ENCODE assay signal across 8 cellular contexts in the genomic region with DNA sequence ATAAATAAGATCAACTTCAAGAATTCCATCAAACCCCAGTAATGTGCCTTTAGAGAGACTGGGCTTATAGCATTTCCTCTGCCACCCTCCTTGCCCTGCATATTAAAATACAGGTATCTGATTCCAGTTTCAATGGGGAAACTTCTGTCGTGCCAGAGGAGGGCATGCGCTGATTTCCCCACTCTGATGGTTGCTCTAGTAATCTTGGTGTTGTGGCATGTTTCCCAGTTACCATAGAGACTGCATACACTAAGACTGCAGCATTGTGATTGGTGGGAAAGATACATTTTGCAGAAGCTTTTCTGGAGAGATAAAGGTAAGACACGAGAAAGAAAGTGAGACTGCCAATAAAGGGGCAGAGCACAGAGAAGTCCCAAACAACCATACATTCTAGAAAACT.
DNase-seq lines count a peak whose midpoint lies in the region; ATAC-seq, FAIRE-seq and TF ChIP-seq lines count a peak whose summit lies in the region.

No MANE protein-coding gene starts in this region.

- H3K36me3 ChIP-seq in GM23338 (ENCODE audit: insufficient read depth) (no peaks in the 10 kb centered on the region), hepatocyte (replicated peaks; ENCODE audit: insufficient read depth, low read depth) (no peaks in the 10 kb centered on the region)

- H4K20me1 ChIP-seq in GM23338 (replicated peaks; ENCODE audit: insufficient read depth) (no peaks in the 10 kb centered on the region), hepatocyte (ENCODE audit: insufficient read depth, poor library complexity, severe bottlenecking) (no peaks in the 10 kb centered on the region)

- no peak for FAIRE-seq in RCC 7860 (lab: Jason Lieb, UNC)

- H3K4me3 ChIP-seq in GM23338: no peak overlapping the region
- no peak overlapping the region for H3K4me3 ChIP-seq in hepatocyte

- H3K27ac Mint-ChIP-seq in GM23338: no peak overlapping the region
- H3K27ac Mint-ChIP-seq in type B pancreatic cell: no peak overlapping the region

- no peak overlapping the region for H3K27ac ChIP-seq in GM23338 (ENCODE audit: low read depth)
- H3K27ac ChIP-seq in RWPE1: no peak overlapping the region
- peak overlapping the region; percentile 16 for H3K27ac ChIP-seq in hepatocyte

- DNase-seq in ELF-1 (ENCODE audit: low read depth, low spot score) (peak; percentile 14), GM23338 (ENCODE audit: low spot score) (peak; percentile 78), RWPE1 (ENCODE audit: low spot score) (peak; percentile 29), hepatocyte (ENCODE audit: low spot score) (peak; percentile 78), RCC 7860 (ENCODE audit: low spot score) (no peak), T-helper 9 cell (no peak), inferior parietal cortex (ENCODE audit: extremely low spot score) (no peak), type B pancreatic cell (ENCODE audit: extremely low spot score, unreplicated experiment) (no peak)

- H3K4me2 ChIP-seq in GM23338 (no peak overlapping the region), hepatocyte (no peak overlapping the region)

- H3K36me3 Mint-ChIP-seq in GM23338 (ENCODE audit: low read depth) (no peaks in the 10 kb centered on the region), type B pancreatic cell (no peaks in the 10 kb centered on the region)

- H3K79me2 ChIP-seq in GM23338 (replicated peaks; ENCODE audit: insufficient read depth) (no peaks in the 10 kb centered on the region), hepatocyte (no peaks in the 10 kb centered on the region)

- H3K4me1 Mint-ChIP-seq in GM23338: peaks cover 13% of the 10 kb centered on the region
- H3K4me1 Mint-ChIP-seq in type B pancreatic cell (ENCODE audit: unreplicated experiment): no peaks in the 10 kb centered on the region

- 15% methylated on average over 3 of the region's 3 CpGs for WGBS in hepatocyte (ENCODE audit: low lambda C conversion rate, missing lambda C conversion rate)

- H3K9me3 ChIP-seq in hepatocyte (ENCODE audit: low read depth): no peaks in the 10 kb centered on the region

- no peaks in the 10 kb centered on the region for H3K9me2 ChIP-seq in GM23338 (ENCODE audit: insufficient read depth)
- H3K9me2 ChIP-seq in hepatocyte (replicated peaks; ENCODE audit: insufficient read depth): no peaks in the 10 kb centered on the region

- H2AFZ ChIP-seq in GM23338 (no peak overlapping the region), hepatocyte (no peak overlapping the region)

- H3F3A ChIP-seq in GM23338 (replicated peaks; ENCODE audit: low read depth): no peaks in the 10 kb centered on the region

- H3K27me3 ChIP-seq in GM23338 (ENCODE audit: insufficient read depth) (no peaks in the 10 kb centered on the region), hepatocyte (no peaks in the 10 kb centered on the region)

- CTCF ChIA-PET in RWPE1 (lab: Yijun Ruan, JAX): no interaction called here

- POLR2A ChIA-PET in RWPE1 (lab: Yijun Ruan, JAX; ENCODE audit: low non-redundant PET): no interaction called here

- H3K4me1 ChIP-seq in GM23338 (ENCODE audit: insufficient read depth) (peaks cover 13% of the 10 kb centered on the region; the same call in 1 of the 2 replicates), hepatocyte (ENCODE audit: insufficient read depth) (peaks cover 3% of the 10 kb centered on the region)

- H3K4me3 Mint-ChIP-seq in GM23338 (no peak overlapping the region), type B pancreatic cell (no peak overlapping the region)

- no peaks in the 10 kb centered on the region for H3K9me3 Mint-ChIP-seq in GM23338
- H3K9me3 Mint-ChIP-seq in type B pancreatic cell: no peaks in the 10 kb centered on the region

- TF ChIP-seq CTCF in GM23338 (conservative IDR thresholded peaks at IDR 0.05; ENCODE audit: low read depth in 2 of 2) (no peak), RWPE1 (conservative IDR thresholded peaks at IDR 0.05; ENCODE audit: low read depth) (no peak), hepatocyte (IDR thresholded peaks at IDR 0.05; ENCODE audit: poor library complexity) (no peak), type B pancreatic cell (conservative IDR thresholded peaks at IDR 0.05) (no peak)

- ATAC-seq in GM23338: peak; percentile 97

- H3K27me3 Mint-ChIP-seq in GM23338 (ENCODE audit: insufficient read depth, low read depth, poor library complexity) (no peaks in the 10 kb centered on the region), type B pancreatic cell (no peaks in the 10 kb centered on the region)

TF ChIP-seq in GM23338, 12 proteins besides CTCF, POLR2A, EP300 and RAD21 (continues in another document):
- TF ChIP-seq CREB1 (CRISPR knock-in tag; IDR thresholded peaks at IDR 0.05; ENCODE audit: low read depth) (no peak), EZH2 (IDR thresholded peaks at IDR 0.05; ENCODE audit: low read depth, unreplicated experiment) (no peak), EZH2phosphoT487 (IDR thresholded peaks at IDR 0.05; ENCODE audit: unreplicated experiment) (no peak), NANOG (IDR thresholded peaks at IDR 0.05; ENCODE audit: borderline replicate concordance) (no peak), ZNF114 (CRISPR knock-in tag; IDR thresholded peaks at IDR 0.05) (no peak), STAT1 (IDR thresholded peaks at IDR 0.05; ENCODE audit: unreplicated experiment) (no peak), ZNF331 (CRISPR knock-in tag; IDR thresholded peaks at IDR 0.05; ENCODE audit: low read depth) (no peak), JUNB (IDR thresholded peaks at IDR 0.05; ENCODE audit: unreplicated experiment) (no peak), POLR2AphosphoS5 (IDR thresholded peaks at IDR 0.05; ENCODE audit: low read depth) (no peak)
- TF ChIP-seq, protein P1, sequence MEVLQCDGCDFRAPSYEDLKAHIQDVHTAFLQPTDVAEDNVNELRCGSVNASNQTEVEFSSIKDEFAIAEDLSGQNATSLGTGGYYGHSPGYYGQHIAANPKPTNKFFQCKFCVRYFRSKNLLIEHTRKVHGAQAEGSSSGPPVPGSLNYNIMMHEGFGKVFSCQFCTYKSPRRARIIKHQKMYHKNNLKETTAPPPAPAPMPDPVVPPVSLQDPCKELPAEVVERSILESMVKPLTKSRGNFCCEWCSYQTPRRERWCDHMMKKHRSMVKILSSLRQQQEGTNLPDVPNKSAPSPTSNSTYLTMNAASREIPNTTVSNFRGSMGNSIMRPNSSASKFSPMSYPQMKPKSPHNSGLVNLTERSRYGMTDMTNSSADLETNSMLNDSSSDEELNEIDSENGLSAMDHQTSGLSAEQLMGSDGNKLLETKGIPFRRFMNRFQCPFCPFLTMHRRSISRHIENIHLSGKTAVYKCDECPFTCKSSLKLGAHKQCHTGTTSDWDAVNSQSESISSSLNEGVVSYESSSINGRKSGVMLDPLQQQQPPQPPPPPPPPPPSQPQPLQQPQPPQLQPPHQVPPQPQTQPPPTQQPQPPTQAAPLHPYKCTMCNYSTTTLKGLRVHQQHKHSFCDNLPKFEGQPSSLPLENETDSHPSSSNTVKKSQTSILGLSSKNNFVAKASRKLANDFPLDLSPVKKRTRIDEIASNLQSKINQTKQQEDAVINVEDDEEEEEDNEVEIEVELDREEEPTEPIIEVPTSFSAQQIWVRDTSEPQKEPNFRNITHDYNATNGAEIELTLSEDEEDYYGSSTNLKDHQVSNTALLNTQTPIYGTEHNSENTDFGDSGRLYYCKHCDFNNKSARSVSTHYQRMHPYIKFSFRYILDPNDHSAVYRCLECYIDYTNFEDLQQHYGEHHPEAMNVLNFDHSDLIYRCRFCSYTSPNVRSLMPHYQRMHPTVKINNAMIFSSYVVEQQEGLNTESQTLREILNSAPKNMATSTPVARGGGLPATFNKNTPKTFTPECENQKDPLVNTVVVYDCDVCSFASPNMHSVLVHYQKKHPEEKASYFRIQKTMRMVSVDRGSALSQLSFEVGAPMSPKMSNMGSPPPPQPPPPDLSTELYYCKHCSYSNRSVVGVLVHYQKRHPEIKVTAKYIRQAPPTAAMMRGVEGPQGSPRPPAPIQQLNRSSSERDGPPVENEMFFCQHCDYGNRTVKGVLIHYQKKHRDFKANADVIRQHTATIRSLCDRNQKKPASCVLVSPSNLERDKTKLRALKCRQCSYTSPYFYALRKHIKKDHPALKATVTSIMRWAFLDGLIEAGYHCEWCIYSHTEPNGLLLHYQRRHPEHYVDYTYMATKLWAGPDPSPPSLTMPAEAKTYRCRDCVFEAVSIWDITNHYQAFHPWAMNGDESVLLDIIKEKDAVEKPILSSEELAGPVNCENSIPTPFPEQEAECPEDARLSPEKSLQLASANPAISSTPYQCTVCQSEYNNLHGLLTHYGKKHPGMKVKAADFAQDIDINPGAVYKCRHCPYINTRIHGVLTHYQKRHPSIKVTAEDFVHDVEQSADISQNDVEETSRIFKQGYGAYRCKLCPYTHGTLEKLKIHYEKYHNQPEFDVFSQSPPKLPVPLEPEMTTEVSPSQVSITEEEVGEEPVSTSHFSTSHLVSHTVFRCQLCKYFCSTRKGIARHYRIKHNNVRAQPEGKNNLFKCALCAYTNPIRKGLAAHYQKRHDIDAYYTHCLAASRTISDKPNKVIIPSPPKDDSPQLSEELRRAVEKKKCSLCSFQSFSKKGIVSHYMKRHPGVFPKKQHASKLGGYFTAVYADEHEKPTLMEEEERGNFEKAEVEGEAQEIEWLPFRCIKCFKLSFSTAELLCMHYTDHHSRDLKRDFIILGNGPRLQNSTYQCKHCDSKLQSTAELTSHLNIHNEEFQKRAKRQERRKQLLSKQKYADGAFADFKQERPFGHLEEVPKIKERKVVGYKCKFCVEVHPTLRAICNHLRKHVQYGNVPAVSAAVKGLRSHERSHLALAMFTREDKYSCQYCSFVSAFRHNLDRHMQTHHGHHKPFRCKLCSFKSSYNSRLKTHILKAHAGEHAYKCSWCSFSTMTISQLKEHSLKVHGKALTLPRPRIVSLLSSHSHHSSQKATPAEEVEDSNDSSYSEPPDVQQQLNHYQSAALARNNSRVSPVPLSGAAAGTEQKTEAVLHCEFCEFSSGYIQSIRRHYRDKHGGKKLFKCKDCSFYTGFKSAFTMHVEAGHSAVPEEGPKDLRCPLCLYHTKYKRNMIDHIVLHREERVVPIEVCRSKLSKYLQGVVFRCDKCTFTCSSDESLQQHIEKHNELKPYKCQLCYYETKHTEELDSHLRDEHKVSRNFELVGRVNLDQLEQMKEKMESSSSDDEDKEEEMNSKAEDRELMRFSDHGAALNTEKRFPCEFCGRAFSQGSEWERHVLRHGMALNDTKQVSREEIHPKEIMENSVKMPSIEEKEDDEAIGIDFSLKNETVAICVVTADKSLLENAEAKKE (CRISPR knock-in tag; IDR thresholded peaks at IDR 0.05): no peak
- TF ChIP-seq, protein P2, sequence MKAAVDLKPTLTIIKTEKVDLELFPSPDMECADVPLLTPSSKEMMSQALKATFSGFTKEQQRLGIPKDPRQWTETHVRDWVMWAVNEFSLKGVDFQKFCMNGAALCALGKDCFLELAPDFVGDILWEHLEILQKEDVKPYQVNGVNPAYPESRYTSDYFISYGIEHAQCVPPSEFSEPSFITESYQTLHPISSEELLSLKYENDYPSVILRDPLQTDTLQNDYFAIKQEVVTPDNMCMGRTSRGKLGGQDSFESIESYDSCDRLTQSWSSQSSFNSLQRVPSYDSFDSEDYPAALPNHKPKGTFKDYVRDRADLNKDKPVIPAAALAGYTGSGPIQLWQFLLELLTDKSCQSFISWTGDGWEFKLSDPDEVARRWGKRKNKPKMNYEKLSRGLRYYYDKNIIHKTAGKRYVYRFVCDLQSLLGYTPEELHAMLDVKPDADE (IDR thresholded peaks at IDR 0.05): no peak

Comparison
In these comparisons a context has a peak if more than half of its experiments do, and no peak if none do; other contexts are left out.
1. DNase-seq: peak in ELF-1 (single experiment), GM23338 (single experiment), RWPE1 (single experiment) and hepatocyte (single experiment); none in RCC 7860 (single experiment), T-helper 9 cell (single experiment), inferior parietal cortex (single experiment) and type B pancreatic cell (single experiment).